In the genomic region with DNA sequence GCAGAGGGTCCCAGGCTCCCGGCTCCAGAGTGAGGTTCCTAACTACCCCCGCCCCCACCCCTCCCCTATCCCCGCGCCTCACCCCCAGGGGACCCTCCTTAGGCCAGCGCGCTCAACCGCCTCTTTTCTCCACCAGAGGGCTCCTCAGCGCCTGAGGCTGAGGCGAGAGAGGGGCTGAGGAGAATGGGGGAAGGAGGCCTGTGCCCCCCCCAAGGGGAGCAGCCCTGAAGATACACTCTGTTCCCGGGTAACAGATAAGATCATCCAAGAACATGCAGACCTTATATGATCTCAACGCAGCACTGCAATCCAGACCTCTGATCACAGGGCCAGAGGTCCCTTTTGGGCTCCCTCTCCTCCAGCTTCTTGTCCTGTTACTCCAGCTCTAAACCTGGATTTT, we compare ENCODE assay signal across 8 cellular contexts. TPM values are rescaled to one million over a fixed set of nuclear protein-coding genes. Genes with fewer than 3 reads are reported as not detected.
A peak's percentile ranks its signal among the peaks of the same experiment; 100 is the strongest.
DNase-seq lines count a peak whose midpoint lies in the region; ATAC-seq and TF ChIP-seq lines count a peak whose summit lies in the region.

No MANE protein-coding gene starts in this region.

- peaks cover 4% of the 10 kb centered on the region for H3K36me3 ChIP-seq in CD8-positive, alpha-beta T cell (ENCODE audit: insufficient read depth, low read length)

- POLR2A ChIA-PET in CD8-positive, alpha-beta T cell (lab: Charles Lee) = interaction anchor here (1.1 kb wide), 1 partner anchor 189 kb away, joined by 4 read pairs; no protein-coding TSS in a partner anchor

- no peaks in the 10 kb centered on the region for H3K9me3 Mint-ChIP-seq in CD8-positive, alpha-beta T cell
- H3K9me3 Mint-ChIP-seq in activated T-cell treated with anti-CD3 and anti-CD28 coated beads, Interleukin-2, amount 50 U/mL, for 24 hours = no peaks in the 10 kb centered on the region

- H3K4me1 ChIP-seq in CD8-positive, alpha-beta T cell (ENCODE audit: insufficient read depth, low read length) = peaks cover 3% of the 10 kb centered on the region

- no peak overlapping the region for H3K4me3 ChIP-seq in CD8-positive, alpha-beta T cell (ENCODE audit: low read depth, low read length)

- H3K4me3 Mint-ChIP-seq in CD8-positive, alpha-beta T cell = no peak overlapping the region
- no peak overlapping the region for H3K4me3 Mint-ChIP-seq in activated T-cell treated with anti-CD3 and anti-CD28 coated beads, Interleukin-2, amount 50 U/mL, for 24 hours

- intact Hi-C loops in CD8-positive, alpha-beta T cell (cut with DNase I, micrococcal nuclease) = loop anchor here (1.0 to 5.0 kb wide), 3 partner anchors 191 to 286 kb away; a partner anchor contains a TSS
- intact Hi-C loops in Right ventricle myocardium superior (cut with DNase I) = loop anchor here (5.0 kb wide), 2 partner anchors 271 to 286 kb away; no protein-coding TSS in a partner anchor

- ATAC-seq in CD8-positive, alpha-beta T cell = peak; percentile 81
- peak; percentile 77 for ATAC-seq in Right ventricle myocardium superior (ENCODE audit: poor library complexity)
- no peak for ATAC-seq in GM21360 (IDR thresholded peaks at IDR 0.05; ENCODE audit: unreplicated experiment)

- no peaks in the 10 kb centered on the region for H3K9me3 ChIP-seq in CD8-positive, alpha-beta T cell (ENCODE audit: low read length)

- CTCF ChIA-PET in CD8-positive, alpha-beta T cell (lab: Charles Lee) = interaction anchor here (0.6 to 8.6 kb wide), 20 partner anchors 10 to 292 kb away, joined by 3 to 105 read pairs (median 3); no protein-coding TSS in a partner anchor

- peak overlapping the region; percentile 45 for H3K27ac Mint-ChIP-seq in CD8-positive, alpha-beta T cell
- peak overlapping the region; percentile 63 for H3K27ac Mint-ChIP-seq in activated T-cell treated with anti-CD3 and anti-CD28 coated beads, Interleukin-2, amount 50 U/mL, for 24 hours

- H3K36me3 Mint-ChIP-seq in CD8-positive, alpha-beta T cell = peaks cover 69% of the 10 kb centered on the region
- H3K36me3 Mint-ChIP-seq in activated T-cell treated with anti-CD3 and anti-CD28 coated beads, Interleukin-2, amount 50 U/mL, for 24 hours (ENCODE audit: low read depth) = peaks cover 51% of the 10 kb centered on the region

- H3K27me3 ChIP-seq in CD8-positive, alpha-beta T cell (ENCODE audit: insufficient read depth, low read length) = no peaks in the 10 kb centered on the region

- H3K27me3 Mint-ChIP-seq in CD8-positive, alpha-beta T cell (ENCODE audit: low read depth) = no peaks in the 10 kb centered on the region
- no peaks in the 10 kb centered on the region for H3K27me3 Mint-ChIP-seq in activated T-cell treated with anti-CD3 and anti-CD28 coated beads, Interleukin-2, amount 50 U/mL, for 24 hours

- no peak overlapping the region for H3K27ac ChIP-seq in CD8-positive, alpha-beta T cell (ENCODE audit: low read depth, low read length)

- H3K4me1 Mint-ChIP-seq in CD8-positive, alpha-beta T cell (ENCODE audit: low read depth) = peaks cover 12% of the 10 kb centered on the region
- H3K4me1 Mint-ChIP-seq in activated T-cell treated with anti-CD3 and anti-CD28 coated beads, Interleukin-2, amount 50 U/mL, for 24 hours (ENCODE audit: low read depth) = peaks cover 11% of the 10 kb centered on the region

- TF ChIP-seq CTCF in CD8-positive, alpha-beta T cell (IDR thresholded peaks at IDR 0.05) = peak; percentile 49

- DNase-seq in CD8-positive, alpha-beta T cell = peak in 4 of 7 experiments; percentile 35 to 70 (median 53)
- DNase-seq in LHCN-M2 (ENCODE audit: low read depth) (peak; percentile 29), Right ventricle myocardium superior (peak; percentile 68), DMS153 treated with DMSO at 0.1 percent for 48 hours (lab: John Stamatoyannopoulos, UW; ENCODE audit: unreplicated experiment) (no peak)
- peak; percentile 67 for DNase-seq in activated T-cell treated with anti-CD3 and anti-CD28 coated beads, Interleukin-2, amount 50 U/mL, for 24 hours
- DNase-seq in stimulated activated CD4-positive, alpha-beta T cell treated with anti-CD3 and anti-CD28 coated beads, Interleukin-12 subunit alpha, Interleukin-12 subunit beta, amount 100 ng/mL, for 4 hours = peak; percentile 51
- DNase-seq in NK-92 treated with Interleukin-12 subunit alpha and Interleukin-12 subunit beta, amount 100 ng/mL, for 24 hours (lab: John Stamatoyannopoulos, UW) = no peak

RNA-seq across cellular contexts. Expression of a gene that starts 43.3 kb away (rescaled TPM):
- 10 to 100 TPM; 17.0 to 17.4 TPM for total RNA-seq in CD8-positive, alpha-beta T cell
- total RNA-seq in LHCN-M2 (2014; rRNA removed) (53.0 and 58.1 TPM in 2 replicates), Right ventricle myocardium superior (57.0 TPM)
- polyA plus RNA-seq in LHCN-M2 (2012) = 28.9 TPM

Comparison
In these comparisons a context has a peak if more than half of its experiments do, and no peak if none do; other contexts are left out.
1. DNase-seq: peak in CD8-positive, alpha-beta T cell (4 of 7), LHCN-M2 (single experiment), activated T-cell treated with anti-CD3 and anti-CD28 coated beads, Interleukin-2, amount 50 U/mL, for 24 hours (single experiment), Right ventricle myocardium superior (single experiment) and stimulated activated CD4-positive, alpha-beta T cell treated with anti-CD3 and anti-CD28 coated beads, Interleukin-12 subunit alpha, Interleukin-12 subunit beta, amount 100 ng/mL, for 4 hours (single experiment); none in DMS153 treated with DMSO at 0.1 percent for 48 hours (single experiment) and NK-92 treated with Interleukin-12 subunit alpha and Interleukin-12 subunit beta, amount 100 ng/mL, for 24 hours (single experiment).